ENCODE assay signal across 1 cellular context in genomic region chr10:14550471-14550941, GRCh38.
TF ChIP-seq lines count a peak whose summit lies in the region.

No MANE protein-coding gene starts in this region.

TF ChIP-seq in HepG2, 621 proteins besides CTCF, POLR2A, EP300 and RAD21 (continued from another document):
- TF ChIP-seq ZNF597 (CRISPR knock-in tag; IDR thresholded peaks at IDR 0.05) (no peak), ZNF280D (CRISPR knock-in tag; IDR thresholded peaks at IDR 0.05) (no peak), SOX6 (IDR thresholded peaks at IDR 0.05) (no peak), SOX6 (CRISPR knock-in tag; IDR thresholded peaks at IDR 0.05) (peak; percentile 83), CREM (IDR thresholded peaks at IDR 0.05) (peak; percentile 51; the same call in 1 of the 2 replicates), CREM (CRISPR knock-in tag; IDR thresholded peaks at IDR 0.05) (no peak), HMGXB3 (CRISPR knock-in tag; IDR thresholded peaks at IDR 0.05; ENCODE audit: borderline replicate concordance) (peak; percentile 94), DPF2 (CRISPR knock-in tag; IDR thresholded peaks at IDR 0.05; ENCODE audit: borderline replicate concordance, low read depth) (no peak), PHF8 (CRISPR knock-in tag; IDR thresholded peaks at IDR 0.05) (no peak), SCMH1 (CRISPR knock-in tag; IDR thresholded peaks at IDR 0.05; ENCODE audit: borderline replicate concordance) (no peak), CEBPZ (IDR thresholded peaks at IDR 0.05; ENCODE audit: low read length) (no peak), ZNF781 (CRISPR knock-in tag; IDR thresholded peaks at IDR 0.05; ENCODE audit: borderline replicate concordance, not compliant biosample characterization) (no peak), SNAPC2 (CRISPR knock-in tag; IDR thresholded peaks at IDR 0.05) (no peak), MED1 (CRISPR knock-in tag; IDR thresholded peaks at IDR 0.05) (0 out of 2 replicates have a peak, but pooled peaks have one; percentile 21), FOXP4 (CRISPR knock-in tag; IDR thresholded peaks at IDR 0.05) (peak; percentile 40; the same call in 1 of the 2 replicates)
